ENCODE assay signal across 8 cellular contexts in genomic region chr1:32208891-32209309, GRCh38. TPM values are rescaled to one million over a fixed set of nuclear protein-coding genes. Genes with fewer than 3 reads are reported as not detected.
A peak's percentile ranks its signal among the peaks of the same experiment; 100 is the strongest.
DNase-seq lines count a peak whose midpoint lies in the region; ATAC-seq, FAIRE-seq and TF ChIP-seq lines count a peak whose summit lies in the region.
"Had no signal": no experiment of that assay in that cellular context is flagged by ENCODE, and none has a peak within 500 bp of the region (broad histone marks: within the 10 kb centered on the region; RNA-seq: fewer than 3 reads in every experiment).

Gene DCDC2B (plus strand): TSS chr1:32209089. CDS start chr1:32209094, 5 bp downstream.

- peaks cover 0 to 10% (median 2%) of the 10 kb centered on the region in 4 experiments; a peak in 2 of 7 replicates for H3K4me1 ChIP-seq in H1 (replicated peaks in 1 of 4; ENCODE audit: control insufficient read depth in 3 of 4, insufficient read depth in 4 of 4, low read length in 3 of 4)

- peaks cover 8% of the 10 kb centered on the region; the same call in 1 of the 2 replicates for H3K23me2 ChIP-seq in H1 (ENCODE audit: low read depth, low read length)

- peaks cover 2% of the 10 kb centered on the region; the same call in 1 of the 2 replicates for H3K79me1 ChIP-seq in H1 (ENCODE audit: low read depth, low read length)

- no peak within 1 kb of the TSS for H4K91ac ChIP-seq in H1 (replicated peaks; ENCODE audit: insufficient read length, low read length)

- no peak for FAIRE-seq in H1 (lab: Jason Lieb, UNC)

- H3K36me3 ChIP-seq in H1 (ENCODE audit: control insufficient read depth in 2 of 4, insufficient read depth in 4 of 4, low read length in 3 of 4): no peaks in the 10 kb centered on the region; a peak in 1 of 8 replicates

- no peaks in the 10 kb centered on the region for H3K79me2 ChIP-seq in H1 (ENCODE audit: control insufficient read depth in 1 of 2, insufficient read depth in 2 of 2, low read length in 2 of 2)

- DNase-seq in HT-29 (ENCODE audit: low spot score) (peak; percentile 99), NCI-H510A treated with DMSO at 0.1 percent for 48 hours (lab: John Stamatoyannopoulos, UW) (peak; percentile 85), H1 (ENCODE audit: low read depth in 1 of 2, low spot score in 2 of 2) (no peak), NAMALWA (ENCODE audit: low spot score) (no peak), activated gamma-delta T cell (lab: John Stamatoyannopoulos, UW) (no peak)
- DNase-seq in stimulated activated naive B cell treated with anti-CD40 and anti-IgM and Interleukin-4, amounts not matched to agents 10 μg/mL and 1 μg/mL and 100 μg/mL, for 72 hours: no peak
- DNase-seq: activated CD4-positive, alpha-beta T cell treated with anti-CD3 and anti-CD28 coated beads for 36 hours had no signal

- no peak within 1 kb of the TSS for H4K5ac ChIP-seq in H1 (ENCODE audit: insufficient read length, low read depth, low read length)

- no peak within 1 kb of the TSS; the same call in 1 of the 2 replicates for H4K8ac ChIP-seq in H1 (ENCODE audit: extremely low read depth, insufficient read depth, low read length)

- no peak within 1 kb of the TSS for H2AFZ ChIP-seq in H1 (ENCODE audit: low read length)

- H3K4me3 Mint-ChIP-seq in stimulated activated naive B cell treated with anti-CD40 and anti-IgM and Interleukin-4, amounts not matched to agents 10 μg/mL and 1 μg/mL and 100 μg/mL, for 72 hours: peak within 1 kb of the TSS in 1 of 2 donors; percentile 19
- H3K4me3 Mint-ChIP-seq: activated CD4-positive, alpha-beta T cell treated with anti-CD3 and anti-CD28 coated beads for 36 hours had no signal

- H3K14ac ChIP-seq in H1 (ENCODE audit: insufficient read length): no peak within 1 kb of the TSS

- no peak within 1 kb of the TSS for H3K9ac ChIP-seq in H1 (replicated peaks in 1 of 4; ENCODE audit: extremely low read depth in 1 of 4, low read depth in 3 of 4, low read length in 3 of 4)

- H3K27me3 ChIP-seq in H1 (replicated peaks in 1 of 4; ENCODE audit: control insufficient read depth in 3 of 4, extremely low read depth in 1 of 4, insufficient read depth in 3 of 4, low read length in 3 of 4): peaks cover 0 to 4% (median 2%) of the 10 kb centered on the region in 4 experiments; a peak in 3 of 7 replicates

- H2BK5ac ChIP-seq in H1 (ENCODE audit: low read depth, low read length): no peak within 1 kb of the TSS

- H3K23ac ChIP-seq in H1 (ENCODE audit: insufficient read length): no peak within 1 kb of the TSS

- H3K36me3 Mint-ChIP-seq in stimulated activated naive B cell treated with anti-CD40 and anti-IgM and Interleukin-4, amounts not matched to agents 10 μg/mL and 1 μg/mL and 100 μg/mL, for 72 hours: peaks cover 27 to 61% of the 10 kb centered on the region in 2 donors

- H3K4me3 ChIP-seq in H1 (ENCODE audit: extremely low read depth in 1 of 4, insufficient read depth in 2 of 4, low read depth in 3 of 4, low read length in 4 of 4): no peak within 1 kb of the TSS

- no peak within 1 kb of the TSS for H2BK12ac ChIP-seq in H1 (ENCODE audit: low read depth, low read length)

- H3K18ac ChIP-seq in H1 (ENCODE audit: extremely low read depth, low read length): no peak within 1 kb of the TSS

- H3K27ac Mint-ChIP-seq in stimulated activated naive B cell treated with anti-CD40 and anti-IgM and Interleukin-4, amounts not matched to agents 10 μg/mL and 1 μg/mL and 100 μg/mL, for 72 hours: peak within 1 kb of the TSS; percentile 59
- H3K27ac Mint-ChIP-seq: activated CD4-positive, alpha-beta T cell treated with anti-CD3 and anti-CD28 coated beads for 36 hours had no signal

- no peak within 1 kb of the TSS for H2BK15ac ChIP-seq in H1 (ENCODE audit: low read length)

- no peak within 1 kb of the TSS for H2BK120ac ChIP-seq in H1 (replicated peaks; ENCODE audit: low read depth, low read length)

- peaks cover 0 to 2% of the 10 kb centered on the region in 2 experiments for H4K20me1 ChIP-seq in H1 (replicated peaks in 1 of 2; ENCODE audit: control insufficient read depth in 1 of 2, insufficient read depth in 2 of 2, low read length in 2 of 2)

- TF ChIP-seq RAD21 in H1 (IDR thresholded peaks at IDR 0.05 in 1 of 2, conservative IDR thresholded peaks at IDR 0.05 in 1 of 2; ENCODE audit: low read depth in 2 of 2, low read length in 2 of 2): no peak

- no peak for ATAC-seq in stimulated activated naive B cell treated with anti-CD40 and anti-IgM and Interleukin-4, amounts not matched to agents 10 μg/mL and 1 μg/mL and 100 μg/mL, for 72 hours (replicated peaks)
- ATAC-seq in HG03342 (IDR thresholded peaks at IDR 0.05; ENCODE audit: unreplicated experiment): no peak
- ATAC-seq: activated CD4-positive, alpha-beta T cell treated with anti-CD3 and anti-CD28 coated beads for 36 hours had no signal

- no peak within 1 kb of the TSS for H3K27ac ChIP-seq in H1 (ENCODE audit: low read depth, low read length)

- H2BK20ac ChIP-seq in H1 (ENCODE audit: low read length): no peak within 1 kb of the TSS

- TF ChIP-seq EP300 in H1 (IDR thresholded peaks at IDR 0.05; ENCODE audit: borderline replicate concordance in 1 of 2, low read depth in 2 of 2, low read length in 2 of 2): no peak

- no peak within 1 kb of the TSS for H3K4ac ChIP-seq in H1 (replicated peaks; ENCODE audit: insufficient read length, low read depth, low read length)

- WGBS in H1 (ENCODE audit: extremely low coverage in 1 of 2, insufficient coverage in 1 of 2, insufficient read length in 1 of 2, insufficient replicate concordance in 2 of 2, low coverage in 1 of 2, low lambda C conversion rate in 2 of 2, missing lambda C conversion rate in 1 of 2), 2 experiments: 81% methylated on average over 5 of the region's 5 CpGs; no CpG with 5 or more reads in 1 of the 2 experiments

- no peaks in the 10 kb centered on the region for H3K9me3 Mint-ChIP-seq in stimulated activated naive B cell treated with anti-CD40 and anti-IgM and Interleukin-4, amounts not matched to agents 10 μg/mL and 1 μg/mL and 100 μg/mL, for 72 hours

- CTCF ChIA-PET in H1 (lab: Charles Lee; ENCODE audit: partially characterized antibody): interaction anchor here (1.0 to 1.9 kb wide), 4 partner anchors 12 to 136 kb away, joined by 3 to 7 read pairs (median 4); partner anchors contain the start of gene TMEM39B

- H3K27me3 Mint-ChIP-seq in stimulated activated naive B cell treated with anti-CD40 and anti-IgM and Interleukin-4, amounts not matched to agents 10 μg/mL and 1 μg/mL and 100 μg/mL, for 72 hours: no peaks in the 10 kb centered on the region
- H3K27me3 Mint-ChIP-seq: activated CD4-positive, alpha-beta T cell treated with anti-CD3 and anti-CD28 coated beads for 36 hours had no signal

- no peak within 1 kb of the TSS for H3K56ac ChIP-seq in H1 (replicated peaks; ENCODE audit: insufficient read length, low read depth, low read length)

- TF ChIP-seq CTCF in H1 (IDR thresholded peaks at IDR 0.05; ENCODE audit: control extremely low read depth in 1 of 3, insufficient read depth in 1 of 3, low read depth in 1 of 3, low read length in 3 of 3): no peak

- H2AK5ac ChIP-seq in H1 (ENCODE audit: low read depth, low read length): no peak within 1 kb of the TSS

- POLR2A ChIA-PET in H1 (lab: Charles Lee; ENCODE audit: partially characterized antibody): interaction anchor here (1.2 to 8.9 kb wide), 3 partner anchors 11 to 16 kb away, joined by 3 to 91 read pairs (median 18); partner anchors contain the start of genes CCDC28B, EIF3I and TMEM234

- no peaks in the 10 kb centered on the region for H3K9me3 ChIP-seq in H1 (ENCODE audit: insufficient read depth in 2 of 2, low read depth in 1 of 2, low read length in 1 of 2)

- TF ChIP-seq POLR2A in H1 (IDR thresholded peaks at IDR 0.05; ENCODE audit: control extremely low read depth in 1 of 2, low read depth in 2 of 2, low read length in 2 of 2): no peak

- H3K4me2 ChIP-seq in H1 (ENCODE audit: insufficient read depth in 1 of 2, low read depth in 2 of 2, low read length in 2 of 2): no peak within 1 kb of the TSS

- peaks cover 48 to 80% of the 10 kb centered on the region in 2 donors for H3K4me1 Mint-ChIP-seq in stimulated activated naive B cell treated with anti-CD40 and anti-IgM and Interleukin-4, amounts not matched to agents 10 μg/mL and 1 μg/mL and 100 μg/mL, for 72 hours

TF ChIP-seq in H1, 55 proteins besides CTCF, POLR2A, EP300 and RAD21:
- TF ChIP-seq POLR2AphosphoS5 (IDR thresholded peaks at IDR 0.05; ENCODE audit: low read depth, low read length): 0 out of 2 replicates have a peak, but pooled peaks have one; percentile 3
- TF ChIP-seq MAFK (IDR thresholded peaks at IDR 0.05; ENCODE audit: low read depth, low read length): no peak
- TF ChIP-seq SIRT6 (IDR thresholded peaks at IDR 0.05; ENCODE audit: low read length): no peak
TF ChIP-seq in H1: peak in this region for 1.

RNA-seq across cellular contexts. Expression of gene DCDC2B, which starts in this region (rescaled TPM):
- not detected in 2 replicates for total RNA-seq in HT-29 (2014; rRNA removed; shearing (Covaris generic))
- not detected in 2 replicates for total RNA-seq in H1 (2021; fragmentation: NEBNext Ultra II Directional; extraction: Animal tissue kit (Norgen Biotek cat#: 25700))
- polyA plus RNA-seq in H1 (2011; rRNA removed): not detected in 2 replicates
- not detected for polyA plus RNA-seq in H1 (2011; cell fraction: cytosol; rRNA removed)
- polyA plus RNA-seq in H1 (2011; cell fraction: nucleus; rRNA removed): 0.09 TPM
- polyA plus RNA-seq in H1 (2012, experiment 1 of 2): 0.11 to 0.18 TPM (median 0.14 TPM) in 4 replicates
- polyA plus RNA-seq in H1 (2012, experiment 2 of 2): 0.10 TPM
- not detected for polyA plus RNA-seq in H1 (2013, experiment 1 of 2)
- not detected for polyA plus RNA-seq in H1 (2013, experiment 2 of 2)
- not detected in 2 replicates for polyA minus RNA-seq in H1 (2011; rRNA and poly(A)+ RNA removed)
- polyA minus RNA-seq in H1 (2011; cell fraction: cytosol; rRNA and poly(A)+ RNA removed): not detected
- polyA minus RNA-seq in H1 (2011; cell fraction: nucleus; rRNA and poly(A)+ RNA removed): not detected
- total RNA-seq: activated CD4-positive, alpha-beta T cell treated with anti-CD3 and anti-CD28 coated beads for 36 hours had no signal

Comparison
In these comparisons a context has a peak if more than half of its experiments do, and no peak if none do; other contexts are left out.
1. Peak in DNase-seq in HT-29; RNA of the gene not detected or under 1 TPM.